In the genomic region with DNA sequence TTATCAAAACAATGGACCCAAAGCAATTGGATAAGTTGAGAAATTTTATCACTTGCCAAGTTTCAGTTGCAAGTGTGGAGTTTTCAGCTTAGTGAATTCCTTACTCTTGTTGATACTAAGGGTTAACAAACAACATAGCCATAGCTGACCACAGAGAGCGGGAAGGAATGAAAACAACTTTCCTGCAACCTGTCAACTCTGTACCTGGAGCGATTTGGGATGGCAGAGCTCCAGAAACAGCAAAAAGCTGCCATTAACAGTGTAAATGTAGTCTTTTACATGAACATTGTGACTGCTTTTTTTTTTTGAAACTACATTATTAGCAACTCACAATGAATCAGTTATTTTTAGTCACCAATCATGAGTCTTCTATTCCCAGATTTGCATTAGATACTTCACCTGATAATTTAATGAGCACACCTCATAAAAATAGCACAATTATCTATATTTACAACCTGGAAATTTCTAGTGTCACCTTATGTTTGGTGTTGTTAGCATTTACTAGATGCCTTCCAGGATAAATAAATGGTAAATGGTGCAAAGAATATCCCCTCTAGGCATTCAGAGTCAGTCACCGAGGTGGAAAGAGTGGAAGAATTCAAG, we compare ENCODE assay signal across 28 cellular contexts. TPM values are rescaled to one million over a fixed set of nuclear protein-coding genes. Genes with fewer than 3 reads are reported as not detected.
"Had no signal": no experiment of that assay in that cellular context is flagged by ENCODE, and none has a peak within 500 bp of the region (broad histone marks: within the 10 kb centered on the region; RNA-seq: fewer than 3 reads in every experiment).

No MANE protein-coding gene starts in this region.

- H3K4me3 ChIP-seq: left lung, lower lobe of right lung, neural progenitor cell, psoas muscle, right atrium auricular region, skin epidermis, stomach, testis, thyroid gland, transverse colon, upper lobe of right lung had no signal

- H3K36me3 ChIP-seq: left lung, lower lobe of right lung, neural progenitor cell, neutrophil, right atrium auricular region, stomach, thyroid gland, transverse colon, upper lobe of right lung had no signal

- H3K9me3 ChIP-seq: left lung, lower lobe of right lung, neutrophil, psoas muscle, right atrium auricular region, stomach, testis, thyroid gland, transverse colon, upper lobe of right lung had no signal

- H3K79me2 ChIP-seq: parathyroid adenoma had no signal

- H3K9ac ChIP-seq: neural progenitor cell, parathyroid adenoma had no signal

- H3K4me2 ChIP-seq: neural progenitor cell had no signal

- H3K27me3 ChIP-seq: left lung, neural progenitor cell, neutrophil, right atrium auricular region, stomach, testis, thyroid gland, transverse colon, upper lobe of right lung had no signal

- H3K4me1 ChIP-seq: left lung, lower lobe of right lung, parathyroid adenoma, psoas muscle, right atrium auricular region, stomach, testis, transverse colon, upper lobe of right lung had no signal

- H3K27ac ChIP-seq: left lung, lower lobe of right lung, neural progenitor cell, neutrophil, parathyroid adenoma, psoas muscle, right atrium auricular region, skin epidermis, stomach, testis, transverse colon, upper lobe of right lung had no signal

- DNase-seq: hypothalamus; immature natural killer cell; kidney; left colon; left lung; lower lobe of right lung; mammary epithelial cell; mesenchymal stem cell; naive thymus-derived CD8-positive, alpha-beta T cell; nephron progenitor cell; occipital lobe; psoas muscle; stimulated activated CD4-positive, alpha-beta T cell treated with anti-CD3 and anti-CD28 coated beads, Interleukin-12 subunit alpha, Interleukin-12 subunit beta, amount 100 ng/mL, for 4 hours; stimulated activated CD4-positive, alpha-beta T cell treated with anti-CD3 and anti-CD28 coated beads, Interleukin-15, amount 100 ng/mL, for 24 hours; stimulated activated CD4-positive, alpha-beta T cell treated with anti-CD3 and anti-CD28 coated beads, Interleukin-2, amount 100 ng/mL, for 24 hours; stimulated activated CD4-positive, alpha-beta T cell treated with anti-CD3 and anti-CD28 coated beads, Interleukin-4, amount 100 ng/mL, for 1 hour; stimulated activated naive B cell treated with anti-CD40 and anti-IgM and Interleukin-4, amounts not matched to agents 10 μg/mL and 1 μg/mL and 100 μg/mL, for 72 hours; stimulated activated naive CD8-positive, alpha-beta T cell treated with anti-CD3 and anti-CD28 coated beads, Interleukin-15, Interleukin-2, amounts not matched to agents 100 U/mL and 50 U/mL, for 24 hours; stomach; testis; transverse colon; upper lobe of right lung had no signal

- H2AFZ ChIP-seq: neural progenitor cell, parathyroid adenoma had no signal

RNA-seq across cellular contexts. Expression of gene RAPGEF5, which starts 47.6 kb away (rescaled TPM):
- polyA plus RNA-seq: naive thymus-derived CD8-positive, alpha-beta T cell had no signal
